Comparison of ENCODE assay signal across 1 cellular context in the genomic region with DNA sequence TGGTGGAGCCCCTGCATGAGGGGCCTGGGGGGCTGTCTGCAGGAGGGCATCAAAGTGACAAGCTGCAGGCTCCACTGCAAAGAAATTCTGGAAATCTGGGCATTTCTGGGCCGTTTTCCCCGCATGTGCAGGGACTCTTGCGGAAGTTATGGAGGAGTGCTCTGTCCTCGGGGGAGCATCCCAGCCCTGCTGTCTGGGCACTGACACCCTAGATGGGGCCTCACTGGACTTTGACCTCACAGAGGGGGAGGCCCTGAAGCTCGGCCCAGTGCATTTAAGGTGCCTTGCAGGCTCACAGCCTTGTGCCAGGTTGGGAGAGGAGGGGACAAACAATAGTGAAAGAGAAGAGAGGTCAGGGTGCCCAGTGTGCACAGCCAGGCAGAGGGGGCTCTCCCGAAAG.
A peak's percentile ranks its signal among the peaks of the same experiment; 100 is the strongest.
TF ChIP-seq lines count a peak whose summit lies in the region.

No MANE protein-coding gene starts in this region.

TF ChIP-seq in HepG2, 621 proteins besides CTCF, POLR2A, EP300 and RAD21 (continued from another document):
- TF ChIP-seq SOX13 (IDR thresholded peaks at IDR 0.05) (no peak), SOX13 (CRISPR knock-in tag; conservative IDR thresholded peaks at IDR 0.05 in 1 of 2, IDR thresholded peaks at IDR 0.05 in 1 of 2) (peak in 1 of 2 experiments; percentile 22; a peak in 1 of 4 replicates), SALL1 (CRISPR knock-in tag; IDR thresholded peaks at IDR 0.05) (peak; percentile 29; the same call in 1 of the 2 replicates), MIER2 (CRISPR knock-in tag; IDR thresholded peaks at IDR 0.05) (no peak), GATAD2A (CRISPR knock-in tag; IDR thresholded peaks at IDR 0.05) (peak; percentile 62), KDM6A (CRISPR knock-in tag; IDR thresholded peaks at IDR 0.05; ENCODE audit: low read depth) (peak; percentile 83), HOXA3 (CRISPR knock-in tag; IDR thresholded peaks at IDR 0.05) (peak; percentile 34; the same call in 1 of the 2 replicates), ZMYM4 (CRISPR knock-in tag; IDR thresholded peaks at IDR 0.05) (0 out of 2 replicates have a peak, but pooled peaks have one; percentile 16), ASH2L (IDR thresholded peaks at IDR 0.05; ENCODE audit: insufficient read length, low read depth, low read length) (peak; percentile 47), HNF4A (CRISPR knock-in tag; IDR thresholded peaks at IDR 0.05) (peak; percentile 95), SMARCC2 (IDR thresholded peaks at IDR 0.05) (no peak), NCOR1 (IDR thresholded peaks at IDR 0.05; ENCODE audit: borderline replicate concordance, low read length) (peak; percentile 64; the same call in 1 of the 2 replicates)
- TF ChIP-seq, protein P1, sequence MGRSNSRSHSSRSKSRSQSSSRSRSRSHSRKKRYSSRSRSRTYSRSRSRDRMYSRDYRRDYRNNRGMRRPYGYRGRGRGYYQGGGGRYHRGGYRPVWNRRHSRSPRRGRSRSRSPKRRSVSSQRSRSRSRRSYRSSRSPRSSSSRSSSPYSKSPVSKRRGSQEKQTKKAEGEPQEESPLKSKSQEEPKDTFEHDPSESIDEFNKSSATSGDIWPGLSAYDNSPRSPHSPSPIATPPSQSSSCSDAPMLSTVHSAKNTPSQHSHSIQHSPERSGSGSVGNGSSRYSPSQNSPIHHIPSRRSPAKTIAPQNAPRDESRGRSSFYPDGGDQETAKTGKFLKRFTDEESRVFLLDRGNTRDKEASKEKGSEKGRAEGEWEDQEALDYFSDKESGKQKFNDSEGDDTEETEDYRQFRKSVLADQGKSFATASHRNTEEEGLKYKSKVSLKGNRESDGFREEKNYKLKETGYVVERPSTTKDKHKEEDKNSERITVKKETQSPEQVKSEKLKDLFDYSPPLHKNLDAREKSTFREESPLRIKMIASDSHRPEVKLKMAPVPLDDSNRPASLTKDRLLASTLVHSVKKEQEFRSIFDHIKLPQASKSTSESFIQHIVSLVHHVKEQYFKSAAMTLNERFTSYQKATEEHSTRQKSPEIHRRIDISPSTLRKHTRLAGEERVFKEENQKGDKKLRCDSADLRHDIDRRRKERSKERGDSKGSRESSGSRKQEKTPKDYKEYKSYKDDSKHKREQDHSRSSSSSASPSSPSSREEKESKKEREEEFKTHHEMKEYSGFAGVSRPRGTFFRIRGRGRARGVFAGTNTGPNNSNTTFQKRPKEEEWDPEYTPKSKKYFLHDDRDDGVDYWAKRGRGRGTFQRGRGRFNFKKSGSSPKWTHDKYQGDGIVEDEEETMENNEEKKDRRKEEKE (IDR thresholded peaks at IDR 0.05), result no peak
TF ChIP-seq in HepG2: peak in this region for 29.
